In genomic region chr10:77879065-77879464, GRCh38 we compare ENCODE assay signal across 22 cellular contexts. TPM values are rescaled to one million over a fixed set of nuclear protein-coding genes. Genes with fewer than 3 reads are reported as not detected.
A peak's percentile ranks its signal among the peaks of the same experiment; 100 is the strongest.
DNase-seq lines count a peak whose midpoint lies in the region; ATAC-seq and TF ChIP-seq lines count a peak whose summit lies in the region.
"Had no signal": no experiment of that assay in that cellular context is flagged by ENCODE, and none has a peak within 500 bp of the region (broad histone marks: within the 10 kb centered on the region; RNA-seq: fewer than 3 reads in every experiment).

No MANE protein-coding gene starts in this region.

- DNase-seq in adrenal gland (no peak), iPS DF 6.9 (ENCODE audit: low read depth, low spot score) (no peak), psoas muscle (no peak), AG08396 (ENCODE audit: low spot score) (no peak), SKM-1 (lab: John Stamatoyannopoulos, UW; ENCODE audit: unreplicated experiment) (no peak), activated T-cell treated with anti-CD3 and anti-CD28 coated beads for 4 hours (no peak)
- DNase-seq: activated CD4-positive, alpha-beta T cell treated with anti-CD3 and anti-CD28 coated beads for 36 hours; activated CD8-positive, alpha-beta memory T cell treated with anti-CD3 and anti-CD28 coated beads, Interleukin-2, amount 10 ng/mL, durations not matched to agents 7 days and 5 days; activated naive CD8-positive, alpha-beta T cell treated with anti-CD3 and anti-CD28 coated beads, Interleukin-2, amount 50 U/mL, for 24 hours; DND-41; foreskin keratinocyte; H7; mesenchymal stem cell; MM.1S; NCI-H146; NCI-H526 treated with DMSO at 0.1 percent for 48 hours; stimulated activated CD4-positive, alpha-beta T cell treated with anti-CD3 and anti-CD28 coated beads, Interleukin-4, amount 100 ng/mL, for 1 hour; stimulated activated naive CD8-positive, alpha-beta T cell treated with anti-CD3 and anti-CD28 coated beads, Interleukin-15, amount 100 ng/mL, for 72 hours; trophoblast cell had no signal

- H3K27me3 ChIP-seq in HUES6 (ENCODE audit: control insufficient read depth, insufficient read depth, low read length), result no peaks in the 10 kb centered on the region
- no peaks in the 10 kb centered on the region for H3K27me3 ChIP-seq in adrenal gland
- no peaks in the 10 kb centered on the region for H3K27me3 ChIP-seq in iPS DF 6.9 (ENCODE audit: control insufficient read depth, insufficient read depth, low read length)
- H3K27me3 ChIP-seq in psoas muscle (ENCODE audit: insufficient read depth in 3 of 3, low read length in 2 of 3), result no peaks in the 10 kb centered on the region
- H3K27me3 ChIP-seq: foreskin keratinocyte had no signal

- TF ChIP-seq CTCF in adrenal gland (IDR thresholded peaks at IDR 0.05), result no peak
- TF ChIP-seq CTCF in psoas muscle (IDR thresholded peaks at IDR 0.05), result no peak

- peak overlapping the region; percentile 63 for H3K9ac ChIP-seq in HUES6 (ENCODE audit: low read length)

- H3K4me3 ChIP-seq in HUES6 (ENCODE audit: low read depth, low read length), result no peak overlapping the region
- H3K4me3 ChIP-seq in adrenal gland, result peak overlapping the region in 1 of 4 donors; percentile 37
- H3K4me3 ChIP-seq in iPS DF 6.9 (ENCODE audit: low read length), result no peak overlapping the region
- H3K4me3 ChIP-seq in psoas muscle, result no peak overlapping the region
- H3K4me3 ChIP-seq: smooth muscle cell had no signal

- intact Hi-C loops in adrenal gland (cut with DNase I), result no loop called here
- intact Hi-C loops in psoas muscle (cut with DNase I), result no loop called here

- TF ChIP-seq POLR2A in adrenal gland (IDR thresholded peaks at IDR 0.05), result no peak

- ATAC-seq in psoas muscle (no peak), GM18519 (IDR thresholded peaks at IDR 0.05; ENCODE audit: low FRiP score, unreplicated experiment) (no peak)
- ATAC-seq: activated CD4-positive, alpha-beta T cell treated with anti-CD3 and anti-CD28 coated beads for 36 hours; activated CD8-positive, alpha-beta memory T cell treated with anti-CD3 and anti-CD28 coated beads, Interleukin-2, amount 10 ng/mL, durations not matched to agents 7 days and 5 days; activated naive CD8-positive, alpha-beta T cell treated with anti-CD3 and anti-CD28 coated beads, Interleukin-2, amount 50 U/mL, for 24 hours; foreskin keratinocyte; stimulated activated naive CD8-positive, alpha-beta T cell treated with anti-CD3 and anti-CD28 coated beads, Interleukin-15, amount 100 ng/mL, for 72 hours had no signal

- 91 to 96% (median 92%) methylated on average over 4 of the region's 4 CpGs for WGBS in adrenal gland, 4 donors
- WGBS in iPS DF 6.9 (ENCODE audit: insufficient coverage, insufficient read length), result no CpG with 5 or more reads among the region's 4 CpGs
- 93 to 99% (median 95%) methylated on average over 4 of the region's 4 CpGs for WGBS in psoas muscle, 3 donors

- no peaks in the 10 kb centered on the region for H3K9me3 ChIP-seq in HUES6 (ENCODE audit: control insufficient read depth, insufficient read depth, low read depth, low read length)
- H3K9me3 ChIP-seq in adrenal gland (replicated peaks in 1 of 3), result no peaks in the 10 kb centered on the region
- H3K9me3 ChIP-seq in iPS DF 6.9 (ENCODE audit: control insufficient read depth, insufficient read depth, low read length), result no peaks in the 10 kb centered on the region
- H3K9me3 ChIP-seq in psoas muscle, result no peaks in the 10 kb centered on the region

- H3K27ac ChIP-seq in HUES6 (ENCODE audit: low read depth, low read length) (peak overlapping the region; percentile 68; the same call in 1 of the 2 replicates), adrenal gland (peak overlapping the region; percentile 69 to 96 (median 94)), iPS DF 6.9 (ENCODE audit: low read length) (peak overlapping the region; percentile 49), psoas muscle (peak overlapping the region; percentile 68)
- H3K27ac ChIP-seq: foreskin keratinocyte had no signal

- H3K4me1 ChIP-seq in HUES6 (ENCODE audit: control insufficient read depth, insufficient read depth, low read length) (peaks cover 66% of the 10 kb centered on the region), adrenal gland (replicated peaks in 1 of 2) (peaks cover 69 to 89% of the 10 kb centered on the region in 2 donors), iPS DF 6.9 (ENCODE audit: control insufficient read depth, insufficient read depth, low read length) (peaks cover 8% of the 10 kb centered on the region), psoas muscle (peaks cover 56% of the 10 kb centered on the region)

- no peaks in the 10 kb centered on the region for H3K36me3 ChIP-seq in HUES6 (ENCODE audit: control insufficient read depth, insufficient read depth, low read length)
- no peaks in the 10 kb centered on the region for H3K36me3 ChIP-seq in adrenal gland (replicated peaks in 1 of 2)
- H3K36me3 ChIP-seq in iPS DF 6.9 (ENCODE audit: control insufficient read depth, insufficient read depth, low read length), result no peaks in the 10 kb centered on the region
- H3K36me3 ChIP-seq in psoas muscle (ENCODE audit: insufficient read depth in 1 of 2, low read depth in 1 of 2), result no peaks in the 10 kb centered on the region

RNA-seq across cellular contexts. Expression of gene DLG5, which starts 47.5 kb away (rescaled TPM):
- total RNA-seq in adrenal gland (100 to 1,000 TPM in 6 of 8 donors, 10 to 100 TPM in 2; 81.8 to 175 (median 125) TPM), psoas muscle (10 to 100 TPM; 36.9 to 62.9 (median 39.9) TPM)
- polyA plus RNA-seq in adrenal gland (10 to 100 TPM; 39.6 to 94.4 (median 88.6) TPM), psoas muscle (10 to 100 TPM; 10.2 to 18.3 (median 12.7) TPM)
